In the genomic region with DNA sequence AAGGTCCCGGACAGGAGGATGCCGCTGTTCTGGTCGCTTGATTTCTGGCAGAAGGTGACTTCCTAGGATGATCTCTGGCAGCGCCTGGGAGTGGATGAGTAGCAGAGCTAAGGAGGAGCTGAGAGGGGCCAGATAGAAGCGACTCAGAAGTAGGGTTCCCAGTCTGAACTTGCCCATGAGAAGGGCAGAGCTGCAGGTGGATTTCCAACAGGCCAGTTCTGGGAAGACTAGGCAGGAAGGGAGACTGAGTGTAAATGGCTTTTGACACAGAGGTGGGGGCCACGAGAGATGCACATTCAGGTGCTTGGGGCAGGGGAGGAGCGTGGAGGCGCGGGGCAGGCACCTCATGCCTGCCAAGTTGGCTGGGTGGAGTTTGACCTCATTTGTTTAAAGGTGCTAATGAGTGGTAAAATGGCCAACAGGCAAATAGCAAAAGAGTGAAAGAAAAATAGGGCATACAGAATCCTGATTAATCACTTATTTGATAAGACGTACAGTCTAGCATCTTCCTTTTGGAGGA, we compare ENCODE assay signal across 14 cellular contexts. TPM values are rescaled to one million over a fixed set of nuclear protein-coding genes. Genes with fewer than 3 reads are reported as not detected.
DNase-seq lines count a peak whose midpoint lies in the region; ATAC-seq and TF ChIP-seq lines count a peak whose summit lies in the region.
"Had no signal": no experiment of that assay in that cellular context is flagged by ENCODE, and none has a peak within 500 bp of the region (broad histone marks: within the 10 kb centered on the region; RNA-seq: fewer than 3 reads in every experiment).

No MANE protein-coding gene starts in this region.

- TF ChIP-seq CTCF in DOHH2 (IDR thresholded peaks at IDR 0.05; ENCODE audit: low read depth, low read length, poor library complexity, severe bottlenecking) (no peak), RWPE1 (conservative IDR thresholded peaks at IDR 0.05; ENCODE audit: low read depth) (no peak), testis (IDR thresholded peaks at IDR 0.05) (no peak)

- H3K27me3 ChIP-seq in DOHH2 (ENCODE audit: control insufficient read depth, low read length) (no peaks in the 10 kb centered on the region), testis (no peaks in the 10 kb centered on the region)
- H3K27me3 ChIP-seq: dorsolateral prefrontal cortex, tibial artery had no signal

- peaks cover 100% of the 10 kb centered on the region for H3K79me2 ChIP-seq in DOHH2 (ENCODE audit: control insufficient read depth, low read length)

- H3F3A ChIP-seq in DOHH2 (ENCODE audit: control insufficient read depth, insufficient read depth) = peaks cover 34% of the 10 kb centered on the region

- CTCF ChIA-PET in RWPE1 (lab: Yijun Ruan, JAX) = no interaction called here

- peaks cover 85% of the 10 kb centered on the region for H3K4me1 ChIP-seq in DOHH2 (ENCODE audit: control insufficient read depth, low read length)
- H3K4me1 ChIP-seq in testis = no peaks in the 10 kb centered on the region

- H3K9me2 ChIP-seq in DOHH2 (replicated peaks; ENCODE audit: control insufficient read depth, low read length) = no peaks in the 10 kb centered on the region

- H3K9me3 ChIP-seq in DOHH2 (ENCODE audit: control insufficient read depth, insufficient read depth, low read length) (no peaks in the 10 kb centered on the region), testis (no peaks in the 10 kb centered on the region)
- H3K9me3 ChIP-seq: tibial artery had no signal

- TF ChIP-seq POLR2A in testis (IDR thresholded peaks at IDR 0.05) = no peak

- peak overlapping the region; percentile 91 for H3K27ac ChIP-seq in DOHH2 (ENCODE audit: low read depth, low read length)
- H3K27ac ChIP-seq in RWPE1 = peak overlapping the region; percentile 7; the same call in 1 of the 2 replicates
- H3K27ac ChIP-seq in testis = no peak overlapping the region
- H3K27ac ChIP-seq: tibial artery had no signal

- peak overlapping the region; percentile 95 for H3K4me2 ChIP-seq in DOHH2 (ENCODE audit: low read length)

- peaks cover 6% of the 10 kb centered on the region; the same call in 1 of the 2 replicates for H4K20me1 ChIP-seq in DOHH2 (ENCODE audit: control insufficient read depth, insufficient read depth, low read depth, low read length)

- intact Hi-C loops in left colon (cut with DNase I, micrococcal nuclease) = no loop called here
- intact Hi-C loops in testis (cut with DNase I; ENCODE audit: low total_unique reads) = no loop called here

- POLR2A ChIA-PET in RWPE1 (lab: Yijun Ruan, JAX; ENCODE audit: low non-redundant PET) = interaction anchor here (0.6 kb wide), 1 partner anchor 17 kb away, joined by 7 read pairs; no protein-coding TSS in a partner anchor

- H3K4me3 ChIP-seq in DOHH2 (ENCODE audit: low read length) = peak overlapping the region; percentile 73
- H3K4me3 ChIP-seq in testis = no peak overlapping the region
- H3K4me3 ChIP-seq: dorsolateral prefrontal cortex, tibial artery had no signal

- DNase-seq in RWPE1 (ENCODE audit: low spot score) (no peak), left colon (no peak), DMS 273 (lab: John Stamatoyannopoulos, UW; ENCODE audit: unreplicated experiment) (no peak), NCI-H146 (lab: John Stamatoyannopoulos, UW) (no peak), activated gamma-delta T cell treated with Interleukin-2 at 50 U/mL for 16 hours (no peak), testis (no peak)
- DNase-seq: HCEC 1CT; NCI-H226; stimulated activated CD4-positive, alpha-beta T cell treated with anti-CD3 and anti-CD28 coated beads, Interleukin-2, amount 100 ng/mL, for 24 hours; tibial artery had no signal

- WGBS in testis, 2 donors = 81 to 85% methylated on average over 10 of the region's 10 CpGs

- H3K36me3 ChIP-seq in DOHH2 (ENCODE audit: control insufficient read depth, low read length) = peaks cover 76% of the 10 kb centered on the region
- H3K36me3 ChIP-seq in testis (ENCODE audit: low read depth, missing control alignments) = no peaks in the 10 kb centered on the region

- ATAC-seq in GM21529 (IDR thresholded peaks at IDR 0.05; ENCODE audit: unreplicated experiment) (peak; percentile 15), left colon (peak; percentile 51)

RNA-seq across cellular contexts. Expression of a gene that starts 58.8 kb away (rescaled TPM):
- total RNA-seq in left colon (1 to 10 TPM; 3.4 to 9.4 TPM), testis (under 1 TPM in 1 of 2 donors, not detected in 1; 0.06 TPM)
- 1.0 TPM for polyA plus RNA-seq in testis (ENCODE audit: insufficient read depth, low read depth, low replicate concordance)
- polyA plus RNA-seq: CD14-positive monocyte had no signal

Comparison
In these comparisons a context has a peak if more than half of its experiments do, and no peak if none do; other contexts are left out.
1. H3K27ac ChIP-seq: peak in DOHH2 (single experiment) and RWPE1 (single experiment); none in testis (0 of 2).
2. RNA of a gene that starts 58.8 kb away (total RNA-seq): 3.4 to 9.4 TPM in left colon; 0.06 TPM in testis; every median in the first group is over 4 times any median in the second.